In the genomic region with DNA sequence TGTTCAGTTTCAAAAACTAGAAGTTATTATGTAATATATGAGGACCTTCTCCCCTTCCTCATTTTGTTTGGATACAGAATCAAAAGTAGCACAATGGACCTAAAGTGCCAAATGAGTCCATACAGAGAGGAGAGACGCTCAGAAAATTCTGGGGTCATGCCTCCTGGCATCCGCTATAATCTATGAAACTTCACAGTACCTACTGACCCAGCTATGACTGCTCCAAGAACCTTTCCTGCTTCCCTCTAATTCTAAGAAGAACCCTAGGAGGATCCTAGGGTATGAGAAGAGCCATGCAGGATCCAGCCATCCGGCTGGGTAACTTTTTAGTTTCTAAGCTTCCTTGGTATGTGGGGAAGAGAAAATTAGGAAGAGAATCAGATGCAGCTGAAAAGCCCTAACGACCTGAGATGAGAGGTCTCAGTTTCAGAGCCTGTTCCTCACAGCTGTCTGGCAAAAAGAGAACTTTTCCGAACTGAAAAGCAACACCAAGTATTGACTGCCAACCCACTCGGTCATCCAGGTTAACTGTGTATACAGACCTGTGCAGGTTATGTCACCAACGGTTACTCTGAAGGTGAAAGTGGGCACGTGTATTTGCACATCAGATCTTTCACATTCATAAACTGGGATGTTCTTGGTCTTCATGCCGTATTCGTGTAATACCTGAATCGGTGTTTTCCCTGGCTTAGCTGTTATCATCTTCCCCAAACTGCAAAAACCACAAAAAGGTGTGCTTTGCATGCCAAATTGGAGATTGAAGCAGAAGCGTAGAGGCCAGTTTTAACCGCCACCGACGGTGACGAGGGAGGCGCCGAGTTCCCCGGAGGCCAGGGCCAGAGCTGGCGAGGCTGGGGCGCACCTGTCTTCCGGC, we compare ENCODE assay signal across 8 cellular contexts. TPM values are rescaled to one million over a fixed set of nuclear protein-coding genes. Genes with fewer than 3 reads are reported as not detected.
DNase-seq lines count a peak whose midpoint lies in the region; ATAC-seq, FAIRE-seq and TF ChIP-seq lines count a peak whose summit lies in the region.

No MANE protein-coding gene starts in this region.

- H3K4me2 ChIP-seq in OCI-LY3 (ENCODE audit: low read length) (peak overlapping the region; percentile 92), H1 (ENCODE audit: insufficient read depth in 1 of 2, low read depth in 2 of 2, low read length in 2 of 2) (peak overlapping the region; percentile 79 to 92)

- POLR2A ChIA-PET in H1 (lab: Charles Lee; ENCODE audit: partially characterized antibody) = interaction anchor here (0.8 to 3.1 kb wide), 9 partner anchors 8 to 255 kb away, joined by 3 to 23 read pairs (median 9); a partner anchor contains a TSS

- H3K23ac ChIP-seq in H1 (ENCODE audit: insufficient read length) = no peak overlapping the region

- H3K36me3 ChIP-seq in ACC112 (ENCODE audit: insufficient read depth, low read length) (peaks cover 11% of the 10 kb centered on the region; the same call in 1 of the 2 replicates), OCI-LY3 (replicated peaks; ENCODE audit: low read depth, low read length) (peaks cover 28% of the 10 kb centered on the region), H1 (ENCODE audit: control insufficient read depth in 2 of 4, insufficient read depth in 4 of 4, low read length in 3 of 4) (peaks cover 4 to 34% (median 23%) of the 10 kb centered on the region in 4 experiments)

- H4K5ac ChIP-seq in H1 (ENCODE audit: insufficient read length, low read depth, low read length) = no peak overlapping the region

- no peak overlapping the region for H2BK12ac ChIP-seq in H1 (ENCODE audit: low read depth, low read length)

- no peaks in the 10 kb centered on the region for H3K27me3 Mint-ChIP-seq in nephron (ENCODE audit: low read depth)

- TF ChIP-seq CTCF in OCI-LY3 (IDR thresholded peaks at IDR 0.05; ENCODE audit: low read depth, low read length) = no peak
- TF ChIP-seq CTCF in H1 (IDR thresholded peaks at IDR 0.05; ENCODE audit: control extremely low read depth in 1 of 3, insufficient read depth in 1 of 3, low read depth in 1 of 3, low read length in 3 of 3) = no peak
- TF ChIP-seq CTCF in nephron (IDR thresholded peaks at IDR 0.05; ENCODE audit: unreplicated experiment in 3 of 3) = no peak

- TF ChIP-seq EP300 in H1 (IDR thresholded peaks at IDR 0.05; ENCODE audit: borderline replicate concordance in 1 of 2, low read depth in 2 of 2, low read length in 2 of 2) = no peak

- CTCF ChIA-PET in H1 (lab: Charles Lee; ENCODE audit: partially characterized antibody) = interaction anchor here (0.7 to 0.9 kb wide), 3 partner anchors 30 to 73 kb away, joined by 3 to 4 read pairs (median 3); a partner anchor contains a TSS

- peak overlapping the region; percentile 86 to 95 (median 88) for H3K27ac Mint-ChIP-seq in nephron

- H3K18ac ChIP-seq in H1 (ENCODE audit: extremely low read depth, low read length) = peak overlapping the region; percentile 48

- H2BK120ac ChIP-seq in H1 (replicated peaks; ENCODE audit: low read depth, low read length) = no peak overlapping the region

- peaks cover 38% of the 10 kb centered on the region for H3K36me3 Mint-ChIP-seq in nephron (ENCODE audit: low read depth)

- H3K56ac ChIP-seq in H1 (replicated peaks; ENCODE audit: insufficient read length, low read depth, low read length) = no peak overlapping the region

- peak; percentile 28 for ATAC-seq in GM18499 (IDR thresholded peaks at IDR 0.05; ENCODE audit: insufficient read depth, unreplicated experiment)
- ATAC-seq in HG02852 (IDR thresholded peaks at IDR 0.05; ENCODE audit: unreplicated experiment) = peak; percentile 49

- H3K23me2 ChIP-seq in H1 (ENCODE audit: low read depth, low read length) = peaks cover 5% of the 10 kb centered on the region

- H3K27ac ChIP-seq in ACC112 (ENCODE audit: low read depth, low read length) = peak overlapping the region; percentile 83; the same call in 1 of the 2 replicates
- peak overlapping the region; percentile 85 for H3K27ac ChIP-seq in OCI-LY3 (ENCODE audit: low read length)
- H3K27ac ChIP-seq in H1 (ENCODE audit: low read depth, low read length) = peak overlapping the region; percentile 99

- no peak overlapping the region for H4K8ac ChIP-seq in H1 (ENCODE audit: extremely low read depth, insufficient read depth, low read length)

- H3K79me1 ChIP-seq in H1 (ENCODE audit: low read depth, low read length) = peaks cover 6% of the 10 kb centered on the region; the same call in 1 of the 2 replicates

- peak overlapping the region; percentile 82 for H3K4me3 ChIP-seq in ACC112 (ENCODE audit: low read depth, low read length)
- peak overlapping the region; percentile 91 for H3K4me3 ChIP-seq in OCI-LY3 (ENCODE audit: low read length)
- H3K4me3 ChIP-seq in H1 (ENCODE audit: extremely low read depth in 1 of 4, insufficient read depth in 2 of 4, low read depth in 3 of 4, low read length in 4 of 4) = peak overlapping the region; percentile 67 to 96 (median 92)

- FAIRE-seq in H1 (lab: Jason Lieb, UNC) = no peak

- 21% methylated on average over 22 of the region's 22 CpGs; no CpG with 5 or more reads in 1 of the 2 experiments for WGBS in H1 (ENCODE audit: extremely low coverage in 1 of 2, insufficient coverage in 1 of 2, insufficient read length in 1 of 2, insufficient replicate concordance in 2 of 2, low coverage in 1 of 2, low lambda C conversion rate in 2 of 2, missing lambda C conversion rate in 1 of 2), 2 experiments

- peaks cover 36% of the 10 kb centered on the region for H3K4me1 Mint-ChIP-seq in nephron

- no peak overlapping the region for H3K14ac ChIP-seq in H1 (ENCODE audit: insufficient read length)

- H2AFZ ChIP-seq in ACC112 (ENCODE audit: low read length, unreplicated experiment) = peak overlapping the region; percentile 98
- peak overlapping the region; percentile 43; the same call in 1 of the 2 replicates for H2AFZ ChIP-seq in OCI-LY3 (ENCODE audit: low read depth, low read length)
- H2AFZ ChIP-seq in H1 (ENCODE audit: low read length) = no peak overlapping the region

- TF ChIP-seq POLR2A in H1 (IDR thresholded peaks at IDR 0.05; ENCODE audit: control extremely low read depth in 1 of 2, low read depth in 2 of 2, low read length in 2 of 2) = no peak

- peak overlapping the region; percentile 11 for H3K4ac ChIP-seq in H1 (replicated peaks; ENCODE audit: insufficient read length, low read depth, low read length)

- H4K20me1 ChIP-seq in OCI-LY3 (ENCODE audit: insufficient read depth, low read length) (peaks cover 18% of the 10 kb centered on the region), H1 (replicated peaks in 1 of 2; ENCODE audit: control insufficient read depth in 1 of 2, insufficient read depth in 2 of 2, low read length in 2 of 2) (peaks cover 4% of the 10 kb centered on the region in 2 experiments)

- H2BK20ac ChIP-seq in H1 (ENCODE audit: low read length) = no peak overlapping the region

- no peak overlapping the region for H2AK5ac ChIP-seq in H1 (ENCODE audit: low read depth, low read length)

- DNase-seq in H1 (ENCODE audit: low read depth in 1 of 2, low spot score in 2 of 2) (no peak), NCI-H2081 treated with DMSO at 0.1 percent for 48 hours (lab: John Stamatoyannopoulos, UW) (no peak), NCI-H345 (lab: John Stamatoyannopoulos, UW) (no peak)

- peak overlapping the region; percentile 89 for H3K9ac ChIP-seq in OCI-LY3 (ENCODE audit: low read length)
- peak overlapping the region; percentile 76 to 99 (median 98) for H3K9ac ChIP-seq in H1 (replicated peaks in 1 of 4; ENCODE audit: extremely low read depth in 1 of 4, low read depth in 3 of 4, low read length in 3 of 4)

- H3K9me3 ChIP-seq in OCI-LY3 (ENCODE audit: insufficient read depth, low read length) (no peaks in the 10 kb centered on the region), H1 (ENCODE audit: insufficient read depth in 2 of 2, low read depth in 1 of 2, low read length in 1 of 2) (no peaks in the 10 kb centered on the region)

- H4K91ac ChIP-seq in H1 (replicated peaks; ENCODE audit: insufficient read length, low read length) = no peak overlapping the region

- H3K79me2 ChIP-seq in ACC112 (ENCODE audit: control insufficient read depth, insufficient read depth, low read length, unreplicated experiment) (peaks cover 28% of the 10 kb centered on the region), OCI-LY3 (ENCODE audit: low read length) (peaks cover 27% of the 10 kb centered on the region), H1 (ENCODE audit: control insufficient read depth in 1 of 2, insufficient read depth in 2 of 2, low read length in 2 of 2) (peaks cover 8 to 26% of the 10 kb centered on the region in 2 experiments)

- peak overlapping the region; percentile 71 for H2BK5ac ChIP-seq in H1 (ENCODE audit: low read depth, low read length)

- no peak for TF ChIP-seq RAD21 in H1 (IDR thresholded peaks at IDR 0.05 in 1 of 2, conservative IDR thresholded peaks at IDR 0.05 in 1 of 2; ENCODE audit: low read depth in 2 of 2, low read length in 2 of 2)

- H2BK15ac ChIP-seq in H1 (ENCODE audit: low read length) = no peak overlapping the region

- no peaks in the 10 kb centered on the region for H3K27me3 ChIP-seq in ACC112 (ENCODE audit: insufficient read depth, low read length)
- no peaks in the 10 kb centered on the region for H3K27me3 ChIP-seq in OCI-LY3 (ENCODE audit: low read depth, low read length)
- no peaks in the 10 kb centered on the region for H3K27me3 ChIP-seq in H1 (replicated peaks in 1 of 4; ENCODE audit: control insufficient read depth in 3 of 4, extremely low read depth in 1 of 4, insufficient read depth in 3 of 4, low read length in 3 of 4)

- H3K9me3 Mint-ChIP-seq in nephron = no peaks in the 10 kb centered on the region

- H3K4me1 ChIP-seq in ACC112 (ENCODE audit: control insufficient read depth, insufficient read depth, low read length, unreplicated experiment) (peaks cover 13% of the 10 kb centered on the region), OCI-LY3 (ENCODE audit: low read length) (peaks cover 17% of the 10 kb centered on the region), H1 (replicated peaks in 1 of 4; ENCODE audit: control insufficient read depth in 3 of 4, insufficient read depth in 4 of 4, low read length in 3 of 4) (peaks cover 0 to 2% (median 0%) of the 10 kb centered on the region in 4 experiments; a peak in 2 of 7 replicates)

- peak overlapping the region; percentile 84 to 92 (median 92) for H3K4me3 Mint-ChIP-seq in nephron

RNA-seq across cellular contexts. Expression of a gene that starts 1.0 kb away (rescaled TPM):
- total RNA-seq in H1 (2021; fragmentation: NEBNext Ultra II Directional; extraction: Animal tissue kit (Norgen Biotek cat#: 25700)) = 55.3 and 60.4 TPM in 2 replicates
- 25.4 and 36.1 TPM in 2 replicates for polyA plus RNA-seq in H1 (2011; rRNA removed)
- polyA plus RNA-seq in H1 (2011; cell fraction: cytosol; rRNA removed) = 32.7 TPM
- 37.3 TPM for polyA plus RNA-seq in H1 (2011; cell fraction: nucleus; rRNA removed)
- polyA plus RNA-seq in H1 (2012, experiment 1 of 2) = 39.5 to 51.6 TPM (median 45.8 TPM) in 4 replicates
- 13.5 TPM for polyA plus RNA-seq in H1 (2012, experiment 2 of 2)
- polyA plus RNA-seq in H1 (2013, experiment 1 of 2) = 41.2 TPM
- polyA plus RNA-seq in H1 (2013, experiment 2 of 2) = 39.3 TPM
- 34.8 and 35.2 TPM in 2 replicates for polyA minus RNA-seq in H1 (2011; rRNA and poly(A)+ RNA removed)
- polyA minus RNA-seq in H1 (2011; cell fraction: cytosol; rRNA and poly(A)+ RNA removed) = 61.7 TPM
- polyA minus RNA-seq in H1 (2011; cell fraction: nucleus; rRNA and poly(A)+ RNA removed) = 99.6 TPM

RNA-seq across cellular contexts. Expression of a gene that starts 1.2 kb away (rescaled TPM):
- 2.3 and 2.4 TPM in 2 replicates for total RNA-seq in H1 (2021; fragmentation: NEBNext Ultra II Directional; extraction: Animal tissue kit (Norgen Biotek cat#: 25700))
- 1.8 and 2.8 TPM in 2 replicates for polyA plus RNA-seq in H1 (2011; rRNA removed)
- 3.6 TPM for polyA plus RNA-seq in H1 (2011; cell fraction: cytosol; rRNA removed)
- polyA plus RNA-seq in H1 (2011; cell fraction: nucleus; rRNA removed) = 2.2 TPM
- polyA plus RNA-seq in H1 (2012, experiment 1 of 2) = 2.3 to 3.3 TPM (median 3.0 TPM) in 4 replicates
- polyA plus RNA-seq in H1 (2012, experiment 2 of 2) = 0.34 TPM
- polyA plus RNA-seq in H1 (2013, experiment 1 of 2) = 3.7 TPM
- 2.6 TPM for polyA plus RNA-seq in H1 (2013, experiment 2 of 2)
- 1.0 and 4.0 TPM in 2 replicates for polyA minus RNA-seq in H1 (2011; rRNA and poly(A)+ RNA removed)
- 3.6 TPM for polyA minus RNA-seq in H1 (2011; cell fraction: cytosol; rRNA and poly(A)+ RNA removed)
- polyA minus RNA-seq in H1 (2011; cell fraction: nucleus; rRNA and poly(A)+ RNA removed) = 4.8 TPM

RNA-seq across cellular contexts. Expression of a gene that starts 28.5 kb away (rescaled TPM):
- 4.8 and 7.0 TPM in 2 replicates for total RNA-seq in H1 (2021; fragmentation: NEBNext Ultra II Directional; extraction: Animal tissue kit (Norgen Biotek cat#: 25700))
- polyA plus RNA-seq in H1 (2011; rRNA removed) = 2.4 and 3.6 TPM in 2 replicates
- 4.5 TPM for polyA plus RNA-seq in H1 (2011; cell fraction: cytosol; rRNA removed)
- polyA plus RNA-seq in H1 (2011; cell fraction: nucleus; rRNA removed) = 3.0 TPM
- 4.6 to 10.8 TPM (median 4.9 TPM) in 4 replicates for polyA plus RNA-seq in H1 (2012, experiment 1 of 2)
- 1.8 TPM for polyA plus RNA-seq in H1 (2012, experiment 2 of 2)
- polyA plus RNA-seq in H1 (2013, experiment 1 of 2) = 9.5 TPM
- 9.5 TPM for polyA plus RNA-seq in H1 (2013, experiment 2 of 2)
- polyA minus RNA-seq in H1 (2011; rRNA and poly(A)+ RNA removed) = 1.9 and 2.4 TPM in 2 replicates
- polyA minus RNA-seq in H1 (2011; cell fraction: cytosol; rRNA and poly(A)+ RNA removed) = not detected
- polyA minus RNA-seq in H1 (2011; cell fraction: nucleus; rRNA and poly(A)+ RNA removed) = 3.5 TPM

RNA-seq across cellular contexts. Expression of a gene that starts 30.3 kb away (rescaled TPM):
- total RNA-seq in H1 (2021; fragmentation: NEBNext Ultra II Directional; extraction: Animal tissue kit (Norgen Biotek cat#: 25700)) = 20.1 and 22.3 TPM in 2 replicates
- polyA plus RNA-seq in H1 (2011; rRNA removed) = 1.2 and 1.9 TPM in 2 replicates
- polyA plus RNA-seq in H1 (2011; cell fraction: cytosol; rRNA removed) = 3.6 TPM
- polyA plus RNA-seq in H1 (2011; cell fraction: nucleus; rRNA removed) = 1.3 TPM
- 6.1 to 8.0 TPM (median 6.8 TPM) in 4 replicates for polyA plus RNA-seq in H1 (2012, experiment 1 of 2)
- polyA plus RNA-seq in H1 (2012, experiment 2 of 2) = 0.28 TPM
- polyA plus RNA-seq in H1 (2013, experiment 1 of 2) = 13.9 TPM
- polyA plus RNA-seq in H1 (2013, experiment 2 of 2) = 15.4 TPM
- 4.8 and 9.4 TPM in 2 replicates for polyA minus RNA-seq in H1 (2011; rRNA and poly(A)+ RNA removed)
- 4.8 TPM for polyA minus RNA-seq in H1 (2011; cell fraction: cytosol; rRNA and poly(A)+ RNA removed)
- polyA minus RNA-seq in H1 (2011; cell fraction: nucleus; rRNA and poly(A)+ RNA removed) = 5.2 TPM
